Comparison of ENCODE assay signal across 29 cellular contexts in the genomic region with DNA sequence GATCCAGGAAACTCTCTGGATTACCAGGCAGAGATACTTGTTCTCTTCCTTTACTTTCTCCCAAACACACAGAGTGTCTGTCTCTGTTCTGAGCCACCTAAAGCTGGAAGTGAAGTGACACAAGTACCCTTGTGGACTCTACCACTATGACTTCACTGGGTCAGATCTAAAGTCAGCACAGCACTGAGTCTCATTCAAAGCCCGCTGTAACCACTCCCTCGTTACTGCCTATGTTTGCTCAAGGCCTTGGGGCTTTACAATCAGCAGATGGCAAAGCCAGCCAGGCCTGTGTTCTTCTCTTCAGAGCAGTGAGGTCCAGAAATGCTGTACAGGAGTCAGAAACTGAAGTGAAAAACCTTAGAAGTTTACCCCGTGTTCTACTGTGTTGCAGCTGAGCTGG.
"Had no signal": no experiment of that assay in that cellular context is flagged by ENCODE, and none has a peak within 500 bp of the region (broad histone marks: within the 10 kb centered on the region; RNA-seq: fewer than 3 reads in every experiment).

No MANE protein-coding gene starts in this region.

- H3K9ac ChIP-seq: SK-N-SH had no signal

- H3K9me2 ChIP-seq: SK-N-SH had no signal

- H3K36me3 ChIP-seq: adrenal gland, breast epithelium, Peyer's patch, SJSA1 had no signal

- ATAC-seq: activated naive CD4-positive, alpha-beta T cell treated with anti-CD3 and anti-CD28 coated beads, Interleukin-2, amount 50 U/mL, for 72 hours; activated T-cell treated with anti-CD3 and anti-CD28 coated beads, Interleukin-2, amount 50 U/mL, for 4 hours; body of pancreas; PC-3 had no signal

- H3K4me2 ChIP-seq: SK-N-SH had no signal

- H3K4me1 ChIP-seq: adrenal gland, body of pancreas, breast epithelium, Peyer's patch, SJSA1 had no signal

- H3K9me3 ChIP-seq: adrenal gland, body of pancreas, SJSA1, SK-N-SH had no signal

- H3K27me3 ChIP-seq: adrenal gland, breast epithelium, Peyer's patch, SJSA1 had no signal

- H3K4me3 ChIP-seq: adrenal gland, body of pancreas, breast epithelium, Peyer's patch, SJSA1 had no signal

- H3K27ac ChIP-seq: adrenal gland, body of pancreas, breast epithelium, Peyer's patch, SJSA1, VCaP had no signal

- DNase-seq: activated B cell treated with CpG ODN at 0.5 μM for 24 hours; activated CD4-positive, alpha-beta memory T cell treated with anti-CD3 and anti-CD28 coated beads for 36 hours; activated CD4-positive, alpha-beta T cell treated with anti-CD3 and anti-CD28 coated beads for 4 hours; activated CD4-positive, alpha-beta T cell treated with anti-CD3 and anti-CD28 coated beads, Interleukin-2, amount 50 U/mL, for 1 hour; activated CD4-positive, CD25-positive, alpha-beta regulatory T cell treated with anti-CD3 and anti-CD28 coated beads, Interleukin-2, amount 50 U/mL, for 72 hours; activated CD8-positive, alpha-beta memory T cell treated with anti-CD3 and anti-CD28 coated beads, Interleukin-2, amount 50 U/mL, for 4 hours; activated gamma-delta T cell treated with Interleukin-2 at 50 U/mL for 16 hours; activated naive CD4-positive, alpha-beta T cell treated with anti-CD3 and anti-CD28 coated beads for 36 hours; activated T-cell treated with anti-CD3 and anti-CD28 coated beads for 4 hours; activated T-cell treated with anti-CD3 and anti-CD28 coated beads, Interleukin-2, amount 50 U/mL, for 4 hours; adrenal gland; body of pancreas; Karpas-422; KBM-7; NCI-H1105; NCI-H1417 treated with DMSO at 0.1 percent for 48 hours; NCI-H187 treated with DMSO at 0.1 percent for 48 hours; NCI-H2081; NCI-H510A; NCI-H526; PC-3; Peyer's patch; RPMI8226; SHP77 treated with DMSO at 0.1 percent for 48 hours; SK-N-SH had no signal
